ENCODE assay signal across 16 cellular contexts in the genomic region with DNA sequence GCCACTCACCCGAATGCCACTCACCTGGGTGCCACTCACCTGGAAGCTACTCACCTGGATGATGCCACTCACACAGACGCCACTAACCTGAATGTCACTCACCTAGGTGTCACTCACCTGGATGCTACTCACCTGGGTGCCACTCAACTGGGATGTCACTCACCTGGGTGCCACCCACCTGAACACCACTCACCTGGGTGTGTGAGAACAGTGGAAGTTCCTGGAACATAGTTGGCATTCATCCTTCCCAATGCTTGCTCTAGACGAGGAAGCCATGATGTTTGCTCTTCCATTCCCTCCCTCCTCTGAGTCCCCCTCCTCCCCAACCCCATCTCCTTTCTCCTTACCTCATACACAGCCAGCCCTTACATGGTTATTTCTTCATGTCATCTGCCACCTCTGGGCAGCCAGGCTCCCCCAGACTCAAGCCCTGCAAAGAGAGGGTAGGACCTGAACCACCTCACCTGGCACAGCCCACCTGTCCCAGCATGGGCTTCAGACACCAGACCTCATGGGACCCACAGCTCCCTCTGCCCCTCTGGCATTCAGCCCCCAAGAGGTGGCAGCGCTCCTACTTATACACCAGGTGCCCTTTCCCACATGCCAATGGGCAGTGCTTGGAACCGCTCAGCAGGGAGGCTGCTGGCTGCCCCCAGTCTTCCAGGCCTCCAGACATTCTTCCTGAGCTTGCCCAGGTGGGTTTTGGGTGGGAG.
"Had no signal": no experiment of that assay in that cellular context is flagged by ENCODE, and none has a peak within 500 bp of the region (broad histone marks: within the 10 kb centered on the region; RNA-seq: fewer than 3 reads in every experiment).

No MANE protein-coding gene starts in this region.

- DNase-seq: activated CD4-positive, alpha-beta T cell treated with anti-CD3 and anti-CD28 coated beads, Interleukin-2, amount 10 ng/mL, durations not matched to agents 24 days and 14 days; activated CD8-positive, alpha-beta T cell treated with anti-CD3 and anti-CD28 coated beads for 36 hours; activated naive CD4-positive, alpha-beta T cell treated with Interleukin-2 at 50 U/mL for 16 hours; activated naive CD8-positive, alpha-beta T cell treated with anti-CD3 and anti-CD28 coated beads, Interleukin-2, amount 10 ng/mL, durations not matched to agents 7 days and 5 days; activated T-cell treated with anti-CD3 and anti-CD28 coated beads, Interleukin-2, amount 50 U/mL, for 24 hours; amygdala; body of pancreas; dorsolateral prefrontal cortex; foreskin keratinocyte; head of caudate nucleus; left ventricle myocardium inferior; mammary epithelial cell; psoas muscle; right cardiac atrium; T1000 had no signal

- FAIRE-seq: colon had no signal

- ATAC-seq: activated CD8-positive, alpha-beta T cell treated with anti-CD3 and anti-CD28 coated beads for 36 hours; body of pancreas; foreskin keratinocyte; psoas muscle; right cardiac atrium had no signal
